ENCODE assay signal across 8 cellular contexts in the genomic region with DNA sequence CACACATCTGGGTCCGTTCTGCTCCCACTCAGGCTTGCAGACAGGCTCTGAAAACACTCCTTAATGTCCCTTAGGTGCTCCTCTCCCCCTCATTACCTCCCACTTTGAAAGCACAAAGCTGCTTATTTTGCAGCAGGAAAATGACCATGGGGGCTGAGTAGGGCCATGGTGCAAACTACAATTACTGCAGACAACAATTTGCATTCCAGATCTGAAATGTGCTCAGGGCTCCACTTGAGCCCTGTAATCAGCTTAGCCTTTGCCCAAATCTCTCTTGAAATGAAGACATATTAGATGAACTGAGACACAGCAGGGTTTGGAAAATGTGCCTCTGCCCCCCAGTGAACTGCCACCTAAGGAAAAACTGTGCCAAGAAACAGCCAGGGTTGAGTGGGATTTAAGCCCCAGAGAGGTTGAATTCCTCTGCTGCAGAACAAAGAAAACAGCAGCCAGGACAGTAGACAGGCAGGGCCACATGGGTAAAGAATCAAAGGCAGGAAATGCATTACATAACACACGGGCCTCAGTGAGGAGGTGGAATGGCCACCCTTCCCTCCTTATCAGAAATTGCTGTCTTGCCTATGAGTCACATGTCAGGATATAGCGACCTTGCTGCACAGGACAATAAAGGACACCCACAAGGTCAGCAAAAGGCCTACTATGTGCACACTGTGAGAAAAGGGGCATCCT.
A peak's percentile ranks its signal among the peaks of the same experiment; 100 is the strongest.
DNase-seq lines count a peak whose midpoint lies in the region; ATAC-seq and TF ChIP-seq lines count a peak whose summit lies in the region.
"Had no signal": no experiment of that assay in that cellular context is flagged by ENCODE, and none has a peak within 500 bp of the region (broad histone marks: within the 10 kb centered on the region; RNA-seq: fewer than 3 reads in every experiment).

No MANE protein-coding gene starts in this region.

- H3K9me3 Mint-ChIP-seq in neural progenitor cell: no peaks in the 10 kb centered on the region

- POLR2A ChIA-PET in HCT116 (lab: Charles Lee): no interaction called here

- H3F3A ChIP-seq in neural progenitor cell (ENCODE audit: low read depth): peaks cover 15% of the 10 kb centered on the region

- H3K4me1 ChIP-seq in HCT116 (ENCODE audit: control insufficient read depth in 1 of 2, insufficient read depth in 2 of 2, low read length in 2 of 2) (peaks cover 11 to 33% of the 10 kb centered on the region in 2 experiments), neural progenitor cell (peaks cover 12% of the 10 kb centered on the region)

- ATAC-seq in HCT116 (peak; percentile 68), HG02588 (IDR thresholded peaks at IDR 0.05; ENCODE audit: unreplicated experiment) (no peak)

- H3K4me3 Mint-ChIP-seq in neural progenitor cell: no peak overlapping the region

- TF ChIP-seq POLR2A in HCT116 (IDR thresholded peaks at IDR 0.05; ENCODE audit: borderline replicate concordance, extremely low read depth, insufficient read depth, insufficient read length): no peak

- intact Hi-C loops in HCT116 (cut with micrococcal nuclease): no loop called here

- RAD21 ChIA-PET in HCT116 (lab: Charles Lee; ENCODE audit: low non-redundant PET in 1 of 2, low total read pairs in 2 of 2, uncharacterized antibody in 2 of 2, unreplicated experiment in 2 of 2): no interaction called here

- TF ChIP-seq CTCF in HCT116 (IDR thresholded peaks at IDR 0.05 in 2 of 3, conservative IDR thresholded peaks at IDR 0.05 in 1 of 3; ENCODE audit: borderline replicate concordance in 1 of 3, insufficient read depth in 1 of 3, low read depth in 2 of 3, low read length in 2 of 3) (no peak), neural progenitor cell (IDR thresholded peaks at IDR 0.05) (no peak)

- peaks cover 2% of the 10 kb centered on the region for H3K27me3 Mint-ChIP-seq in neural progenitor cell (ENCODE audit: insufficient read depth, low read depth)

- H2AFZ ChIP-seq in HCT116 (ENCODE audit: low read depth, low read length, poor library complexity, severe bottlenecking) (no peak overlapping the region), neural progenitor cell (replicated peaks) (no peak overlapping the region)

- DNase-seq in HCT116 (ENCODE audit: low read depth, low spot score) (no peak), NOMO-1 treated with DMSO at 0.1 percent for 48 hours (lab: John Stamatoyannopoulos, UW; ENCODE audit: unreplicated experiment) (peak; percentile 29), neural progenitor cell (ENCODE audit: low spot score) (peak; percentile 27), inferior parietal cortex (ENCODE audit: extremely low spot score) (no peak), AG08396 (ENCODE audit: low spot score) (no peak)
- peak; percentile 53 for DNase-seq in central memory CD4-positive, alpha-beta T cell
- DNase-seq: PC-3 had no signal

- TF ChIP-seq RAD21 in HCT116 (IDR thresholded peaks at IDR 0.05; ENCODE audit: low read depth): no peak

- CTCF ChIA-PET in HCT116 (lab: Charles Lee): no interaction called here

- H3K36me3 ChIP-seq in HCT116 (ENCODE audit: control insufficient read depth in 1 of 2, insufficient read depth in 2 of 2, low read length in 2 of 2) (no peaks in the 10 kb centered on the region), neural progenitor cell (no peaks in the 10 kb centered on the region)

- H3K4me3 ChIP-seq in HCT116 (replicated peaks in 1 of 2; ENCODE audit: low read depth in 1 of 2, low read length in 2 of 2) (no peak overlapping the region), neural progenitor cell (no peak overlapping the region)

- no peaks in the 10 kb centered on the region for H3K9me3 ChIP-seq in HCT116 (ENCODE audit: control insufficient read depth in 1 of 2, insufficient read depth in 1 of 2, low read depth in 1 of 2, low read length in 2 of 2)
- no peaks in the 10 kb centered on the region for H3K9me3 ChIP-seq in neural progenitor cell (ENCODE audit: low read depth)

- H3K79me2 ChIP-seq in HCT116 (ENCODE audit: insufficient read depth, low read length) (no peaks in the 10 kb centered on the region), neural progenitor cell (ENCODE audit: low read depth) (no peaks in the 10 kb centered on the region)

- H3K9ac ChIP-seq in HCT116 (ENCODE audit: low read length) (no peak overlapping the region), neural progenitor cell (no peak overlapping the region)

- no peaks in the 10 kb centered on the region for H3K36me3 Mint-ChIP-seq in neural progenitor cell

- H4K20me1 ChIP-seq in HCT116 (ENCODE audit: insufficient read depth): no peaks in the 10 kb centered on the region
- no peaks in the 10 kb centered on the region for H4K20me1 ChIP-seq in neural progenitor cell (ENCODE audit: low read depth)

- no peaks in the 10 kb centered on the region for H3K9me2 ChIP-seq in HCT116 (ENCODE audit: insufficient read depth)

- peak overlapping the region; percentile 31 for H3K4me2 ChIP-seq in HCT116 (ENCODE audit: low read length)
- peak overlapping the region; percentile 45 for H3K4me2 ChIP-seq in neural progenitor cell

- no peak overlapping the region for H3K27ac ChIP-seq in HCT116 (ENCODE audit: low read depth, low read length)
- no peak overlapping the region for H3K27ac ChIP-seq in neural progenitor cell

- no TSS peak for BruUV-seq in HCT116 (replicated peaks; lab: Mats Ljungman, UMichigan)

- H3K27me3 ChIP-seq in HCT116 (ENCODE audit: insufficient read depth, low read length) (no peaks in the 10 kb centered on the region), neural progenitor cell (no peaks in the 10 kb centered on the region)

- peak overlapping the region; percentile 48 for H3K27ac Mint-ChIP-seq in neural progenitor cell

- peaks cover 23% of the 10 kb centered on the region for H3K4me1 Mint-ChIP-seq in neural progenitor cell

TF ChIP-seq in HCT116, 20 proteins besides CTCF, POLR2A, EP300 and RAD21:
- TF ChIP-seq, protein P1, sequence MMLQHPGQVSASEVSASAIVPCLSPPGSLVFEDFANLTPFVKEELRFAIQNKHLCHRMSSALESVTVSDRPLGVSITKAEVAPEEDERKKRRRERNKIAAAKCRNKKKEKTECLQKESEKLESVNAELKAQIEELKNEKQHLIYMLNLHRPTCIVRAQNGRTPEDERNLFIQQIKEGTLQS (IDR thresholded peaks at IDR 0.05): no peak
- TF ChIP-seq MAX (IDR thresholded peaks at IDR 0.05) (peak; percentile 36; the same call in 1 of the 2 replicates), YY1 (IDR thresholded peaks at IDR 0.05; ENCODE audit: extremely low read depth, insufficient replicate concordance, low read depth, low read length) (no peak), TCF7L2 (IDR thresholded peaks at IDR 0.05; ENCODE audit: borderline replicate concordance, extremely low read depth, insufficient read depth, insufficient read length) (peak; percentile 20), REST (IDR thresholded peaks at IDR 0.05; ENCODE audit: low read depth) (no peak), FOSL1 (IDR thresholded peaks at IDR 0.05; ENCODE audit: low read depth) (no peak), ZBTB33 (IDR thresholded peaks at IDR 0.05; ENCODE audit: extremely low read depth, insufficient replicate concordance, low read length) (no peak), EZH2phosphoT487 (IDR thresholded peaks at IDR 0.05; ENCODE audit: borderline replicate concordance) (no peak)

Comparison
In these comparisons a context has a peak if more than half of its experiments do, and no peak if none do; other contexts are left out.
1. DNase-seq: peak in NOMO-1 treated with DMSO at 0.1 percent for 48 hours (single experiment), central memory CD4-positive, alpha-beta T cell (single experiment) and neural progenitor cell (single experiment); none in HCT116 (single experiment), inferior parietal cortex (single experiment) and AG08396 (single experiment).